In genomic region chr10:76382381-76382851, GRCh38 we compare ENCODE assay signal across 15 cellular contexts.
DNase-seq lines count a peak whose midpoint lies in the region; ATAC-seq and TF ChIP-seq lines count a peak whose summit lies in the region.
"Had no signal": no experiment of that assay in that cellular context is flagged by ENCODE, and none has a peak within 500 bp of the region (broad histone marks: within the 10 kb centered on the region; RNA-seq: fewer than 3 reads in every experiment).

No MANE protein-coding gene starts in this region.

- H3K36me3 Mint-ChIP-seq in neural progenitor cell = no peaks in the 10 kb centered on the region
- H3K36me3 Mint-ChIP-seq: CD8-positive, alpha-beta T cell had no signal

- H3K27ac ChIP-seq in BLaER1 treated with 17β-estradiol and CSF1 and Interleukin-3, amounts not matched to agents 10 nM and 100 nM = no peak overlapping the region
- H3K27ac ChIP-seq in neural progenitor cell = no peak overlapping the region
- H3K27ac ChIP-seq: uterus had no signal

- H3K27me3 Mint-ChIP-seq in neural progenitor cell (ENCODE audit: insufficient read depth, low read depth) = no peaks in the 10 kb centered on the region
- H3K27me3 Mint-ChIP-seq: effector memory CD8-positive, alpha-beta T cell had no signal

- TF ChIP-seq CTCF in NB4 (IDR thresholded peaks at IDR 0.05; ENCODE audit: low read depth, low read length) = no peak
- no peak for TF ChIP-seq CTCF in neural progenitor cell (IDR thresholded peaks at IDR 0.05)
- TF ChIP-seq CTCF in lower leg skin (IDR thresholded peaks at IDR 0.05) = no peak

- H2AFZ ChIP-seq in neural progenitor cell (replicated peaks) = peak overlapping the region; percentile 19

- H3K4me3 Mint-ChIP-seq in neural progenitor cell = no peak overlapping the region
- H3K4me3 Mint-ChIP-seq: CD8-positive, alpha-beta T cell; effector memory CD8-positive, alpha-beta T cell had no signal

- TF ChIP-seq POLR2A in NB4 (IDR thresholded peaks at IDR 0.05; ENCODE audit: extremely low read depth, insufficient read length) = no peak
- no peak for TF ChIP-seq POLR2A in lower leg skin (IDR thresholded peaks at IDR 0.05)

- H3K4me3 ChIP-seq in BLaER1 treated with 17β-estradiol and CSF1 and Interleukin-3, amounts not matched to agents 10 nM and 100 nM = no peak overlapping the region
- H3K4me3 ChIP-seq in NB4 (ENCODE audit: low read depth, low read length) = no peak overlapping the region
- H3K4me3 ChIP-seq in neural progenitor cell = no peak overlapping the region
- no peak overlapping the region for H3K4me3 ChIP-seq in lower leg skin (ENCODE audit: low read depth, poor library complexity, severe bottlenecking)
- H3K4me3 ChIP-seq: uterus had no signal

- H3K4me2 ChIP-seq in BLaER1 treated with 17β-estradiol and CSF1 and Interleukin-3, amounts not matched to agents 10 nM and 100 nM = peak overlapping the region in 6 of 11 experiments; percentile 2 to 25 (median 9); a peak in 6 of 22 replicates
- no peak overlapping the region for H3K4me2 ChIP-seq in neural progenitor cell

- peak; percentile 79 for DNase-seq in NB4 (ENCODE audit: low read depth)
- DNase-seq in epidermal melanocyte (ENCODE audit: insufficient read length, low spot score) = peak; percentile 63
- no peak for DNase-seq in neural progenitor cell (ENCODE audit: low spot score)
- DNase-seq in T-helper 9 cell = no peak
- DNase-seq in C1 segment of cervical spinal cord (lab: John Stamatoyannopoulos, UW) = no peak
- no peak for DNase-seq in lower leg skin (ENCODE audit: low spot score in 2 of 2)
- DNase-seq: amygdala; CD8-positive, alpha-beta T cell; effector memory CD8-positive, alpha-beta T cell; H7; NCI-H2081 treated with DMSO at 0.1 percent for 48 hours; stimulated activated CD4-positive, alpha-beta T cell treated with anti-CD3 and anti-CD28 coated beads, Interleukin-12 subunit alpha, Interleukin-12 subunit beta, amount 100 ng/mL, for 4 hours; uterus had no signal

- H3K27me3 ChIP-seq in BLaER1 treated with 17β-estradiol and CSF1 and Interleukin-3, amounts not matched to agents 10 nM and 100 nM = no peaks in the 10 kb centered on the region
- H3K27me3 ChIP-seq in neural progenitor cell = no peaks in the 10 kb centered on the region
- H3K27me3 ChIP-seq: uterus had no signal

- no peaks in the 10 kb centered on the region for H3F3A ChIP-seq in neural progenitor cell (ENCODE audit: low read depth)

- H3K9me3 Mint-ChIP-seq in neural progenitor cell = peaks cover 13% of the 10 kb centered on the region

- H3K4me1 Mint-ChIP-seq in neural progenitor cell = peaks cover 10% of the 10 kb centered on the region

- H3K79me2 ChIP-seq in neural progenitor cell (ENCODE audit: low read depth) = no peaks in the 10 kb centered on the region

- H3K9me3 ChIP-seq in BLaER1 treated with 17β-estradiol and CSF1 and Interleukin-3, amounts not matched to agents 10 nM and 100 nM (replicated peaks in 1 of 11) = no peaks in the 10 kb centered on the region
- no peaks in the 10 kb centered on the region for H3K9me3 ChIP-seq in neural progenitor cell (ENCODE audit: low read depth)
- H3K9me3 ChIP-seq: uterus had no signal

- intact Hi-C loops in lower leg skin (cut with DNase I; ENCODE audit: low total_unique reads) = no loop called here

- H3K27ac Mint-ChIP-seq in neural progenitor cell = no peak overlapping the region
- H3K27ac Mint-ChIP-seq: CD8-positive, alpha-beta T cell; effector memory CD8-positive, alpha-beta T cell had no signal

- 45 to 60% methylated on average over 2 of the region's 2 CpGs for WGBS in lower leg skin, 2 donors

- peaks cover 0 to 8% (median 5%) of the 10 kb centered on the region in 10 experiments; a peak in 9 of 20 replicates for H3K4me1 ChIP-seq in BLaER1 treated with 17β-estradiol and CSF1 and Interleukin-3, amounts not matched to agents 10 nM and 100 nM
- H3K4me1 ChIP-seq in neural progenitor cell = no peaks in the 10 kb centered on the region
- H3K4me1 ChIP-seq: uterus had no signal

- no peak for ATAC-seq in GM21360 (IDR thresholded peaks at IDR 0.05; ENCODE audit: unreplicated experiment)
- ATAC-seq: CD8-positive, alpha-beta T cell; effector memory CD8-positive, alpha-beta T cell had no signal

- H4K20me1 ChIP-seq in BLaER1 treated with 17β-estradiol and CSF1 and Interleukin-3, amounts not matched to agents 10 nM and 100 nM = no peaks in the 10 kb centered on the region
- H4K20me1 ChIP-seq in neural progenitor cell (ENCODE audit: low read depth) = no peaks in the 10 kb centered on the region

- no peak overlapping the region for H3K9ac ChIP-seq in BLaER1 treated with 17β-estradiol and CSF1 and Interleukin-3, amounts not matched to agents 10 nM and 100 nM
- no peak overlapping the region for H3K9ac ChIP-seq in neural progenitor cell

- no peaks in the 10 kb centered on the region for H3K36me3 ChIP-seq in BLaER1 treated with 17β-estradiol and CSF1 and Interleukin-3, amounts not matched to agents 10 nM and 100 nM
- no peaks in the 10 kb centered on the region for H3K36me3 ChIP-seq in neural progenitor cell
- H3K36me3 ChIP-seq: uterus had no signal

Comparison
In these comparisons a context has a peak if more than half of its experiments do, and no peak if none do; other contexts are left out.
1. DNase-seq: peak in NB4 (single experiment) and epidermal melanocyte (single experiment); none in neural progenitor cell (single experiment), T-helper 9 cell (single experiment), C1 segment of cervical spinal cord (0 of 14) and lower leg skin (0 of 2).